28 cellular contexts compared by ENCODE assay signal in the genomic region with DNA sequence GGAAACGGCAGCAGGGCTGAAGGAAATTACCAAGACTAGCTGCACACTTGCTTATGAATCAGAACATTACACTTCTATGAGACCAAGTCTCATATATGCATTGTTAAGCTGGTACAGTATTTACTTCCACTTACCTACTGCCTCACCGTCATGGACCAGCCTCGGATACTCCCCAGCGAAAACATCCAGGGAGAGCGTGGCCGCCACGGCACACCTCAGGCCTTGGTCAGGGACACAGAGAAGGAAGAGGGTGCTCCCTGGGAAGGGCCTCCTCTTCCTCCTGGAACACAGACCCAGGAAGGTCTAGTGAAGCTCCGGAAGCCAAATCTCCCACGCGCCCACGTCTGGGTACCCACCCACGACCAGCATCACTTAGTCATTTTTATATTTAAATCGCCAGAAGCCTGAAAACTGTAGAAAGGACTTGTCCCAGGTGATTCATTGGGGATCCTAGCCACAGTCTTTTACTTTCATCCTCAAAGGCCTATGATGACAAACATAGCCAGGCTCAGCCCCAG.
"Had no signal": no experiment of that assay in that cellular context is flagged by ENCODE, and none has a peak within 500 bp of the region (broad histone marks: within the 10 kb centered on the region; RNA-seq: fewer than 3 reads in every experiment).

No MANE protein-coding gene starts in this region.

- H3K4me3 ChIP-seq: esophagus muscularis mucosa, gastrocnemius medialis had no signal

- H3K27me3 Mint-ChIP-seq: activated CD4-positive, alpha-beta memory T cell treated with anti-CD3 and anti-CD28 coated beads for 36 hours; activated CD4-positive, alpha-beta T cell treated with anti-CD3 and anti-CD28 coated beads for 36 hours; activated naive CD8-positive, alpha-beta T cell had no signal

- H3K4me1 ChIP-seq: esophagus muscularis mucosa, foreskin keratinocyte, gastrocnemius medialis had no signal

- ATAC-seq: activated CD4-positive, alpha-beta T cell treated with anti-CD3 and anti-CD28 coated beads for 36 hours; activated CD8-positive, alpha-beta memory T cell treated with anti-CD3 and anti-CD28 coated beads, Interleukin-2, amount 10 ng/mL, durations not matched to agents 7 days and 5 days; activated CD8-positive, alpha-beta T cell treated with anti-CD3 and anti-CD28 coated beads, Interleukin-2, amount 10 ng/mL, durations not matched to agents 7 days and 5 days; effector memory CD8-positive, alpha-beta T cell; foreskin keratinocyte; gastrocnemius medialis had no signal

- H3K4me3 Mint-ChIP-seq: activated CD4-positive, alpha-beta memory T cell treated with anti-CD3 and anti-CD28 coated beads for 36 hours; activated CD4-positive, alpha-beta T cell treated with anti-CD3 and anti-CD28 coated beads for 36 hours; activated CD4-positive, alpha-beta T cell treated with anti-CD3 and anti-CD28 coated beads, Interleukin-2, amount 10 ng/mL, durations not matched to agents 24 days and 14 days; activated CD8-positive, alpha-beta memory T cell treated with anti-CD3 and anti-CD28 coated beads, Interleukin-2, amount 10 ng/mL, durations not matched to agents 7 days and 5 days; activated CD8-positive, alpha-beta T cell treated with anti-CD3 and anti-CD28 coated beads, Interleukin-2, amount 10 ng/mL, durations not matched to agents 7 days and 5 days; activated naive CD8-positive, alpha-beta T cell; activated T-helper 1 cell treated with anti-CD3 and anti-CD28 coated beads, Interleukin-12 subunit alpha, Interleukin-12 subunit beta, Interleukin-2, Interleukin-4 antibody, amounts not matched to agents 30 ng/mL and 10 ng/mL and 1 ng/mL, durations not matched to agents 14 hours and 24 hours and 36 hours; central memory CD8-positive, alpha-beta T cell; effector memory CD8-positive, alpha-beta T cell had no signal

- H3K27ac Mint-ChIP-seq: activated CD4-positive, alpha-beta memory T cell treated with anti-CD3 and anti-CD28 coated beads for 36 hours; activated CD4-positive, alpha-beta T cell treated with anti-CD3 and anti-CD28 coated beads for 36 hours; activated CD4-positive, alpha-beta T cell treated with anti-CD3 and anti-CD28 coated beads, Interleukin-2, amount 10 ng/mL, durations not matched to agents 24 days and 14 days; activated CD8-positive, alpha-beta memory T cell treated with anti-CD3 and anti-CD28 coated beads, Interleukin-2, amount 10 ng/mL, durations not matched to agents 7 days and 5 days; activated CD8-positive, alpha-beta T cell treated with anti-CD3 and anti-CD28 coated beads, Interleukin-2, amount 10 ng/mL, durations not matched to agents 7 days and 5 days; activated naive CD8-positive, alpha-beta T cell; activated T-helper 1 cell treated with anti-CD3 and anti-CD28 coated beads, Interleukin-12 subunit alpha, Interleukin-12 subunit beta, Interleukin-2, Interleukin-4 antibody, amounts not matched to agents 30 ng/mL and 10 ng/mL and 1 ng/mL, durations not matched to agents 14 hours and 24 hours and 36 hours had no signal

- H3K9me3 ChIP-seq: esophagus muscularis mucosa, gastrocnemius medialis had no signal

- H3K27me3 ChIP-seq: brain microvascular endothelial cell had no signal

- H3K36me3 Mint-ChIP-seq: activated CD4-positive, alpha-beta memory T cell treated with anti-CD3 and anti-CD28 coated beads for 36 hours; activated CD8-positive, alpha-beta memory T cell treated with anti-CD3 and anti-CD28 coated beads, Interleukin-2, amount 10 ng/mL, durations not matched to agents 7 days and 5 days; activated naive CD8-positive, alpha-beta T cell had no signal

- H3K9me3 Mint-ChIP-seq: activated CD4-positive, alpha-beta memory T cell treated with anti-CD3 and anti-CD28 coated beads for 36 hours; activated CD4-positive, alpha-beta T cell treated with anti-CD3 and anti-CD28 coated beads, Interleukin-2, amount 10 ng/mL, durations not matched to agents 24 days and 14 days; activated T-helper 1 cell treated with anti-CD3 and anti-CD28 coated beads, Interleukin-12 subunit alpha, Interleukin-12 subunit beta, Interleukin-2, Interleukin-4 antibody, amounts not matched to agents 30 ng/mL and 10 ng/mL and 1 ng/mL, durations not matched to agents 14 hours and 24 hours and 36 hours; central memory CD8-positive, alpha-beta T cell; effector memory CD8-positive, alpha-beta T cell had no signal

- DNase-seq: activated CD4-positive, alpha-beta memory T cell treated with anti-CD3 and anti-CD28 coated beads for 36 hours; activated CD4-positive, alpha-beta T cell treated with anti-CD3 and anti-CD28 coated beads for 36 hours; activated CD4-positive, alpha-beta T cell treated with anti-CD3 and anti-CD28 coated beads, Interleukin-2, amount 10 ng/mL, durations not matched to agents 24 days and 14 days; activated CD4-positive, CD25-positive, alpha-beta regulatory T cell; activated CD4-positive, CD25-positive, alpha-beta regulatory T cell treated with anti-CD3 and anti-CD28 coated beads, Interleukin-2, amount 50 U/mL, for 72 hours; activated CD8-positive, alpha-beta memory T cell treated with anti-CD3 and anti-CD28 coated beads, Interleukin-2, amount 10 ng/mL, durations not matched to agents 7 days and 5 days; activated CD8-positive, alpha-beta memory T cell treated with anti-CD3 and anti-CD28 coated beads, Interleukin-2, amount 50 U/mL, for 4 hours; activated CD8-positive, alpha-beta T cell treated with anti-CD3 and anti-CD28 coated beads, Interleukin-2, amount 10 ng/mL, durations not matched to agents 7 days and 5 days; activated gamma-delta T cell; activated naive CD4-positive, alpha-beta T cell treated with anti-CD3 and anti-CD28 coated beads, Interleukin-2, amount 50 U/mL, for 16 hours; activated naive CD4-positive, alpha-beta T cell treated with Interleukin-2 at 50 U/mL for 16 hours; activated T-cell treated with anti-CD3 and anti-CD28 coated beads, Interleukin-2, amount 50 U/mL, for 1 hour; activated T-cell treated with anti-CD3 and anti-CD28 coated beads, Interleukin-2, amount 50 U/mL, for 48 hours; amniotic stem cell; brain microvascular endothelial cell; cortex of kidney; dermis blood vessel endothelial cell; effector CD4-positive, alpha-beta T cell; effector memory CD8-positive, alpha-beta T cell; erythroblast; foreskin keratinocyte; gastrocnemius medialis; glutamatergic neuron; T-helper 2 cell had no signal

- H3K27ac ChIP-seq: brain microvascular endothelial cell, esophagus muscularis mucosa, foreskin keratinocyte, gastrocnemius medialis had no signal

- H3K36me3 ChIP-seq: brain microvascular endothelial cell, esophagus muscularis mucosa, gastrocnemius medialis had no signal
